In genomic region chr16:27272076-27272475, GRCh38 we compare ENCODE assay signal across 1 cellular context.
TF ChIP-seq lines count a peak whose summit lies in the region.

No MANE protein-coding gene starts in this region.

TF ChIP-seq in IMR-90, 13 proteins besides CTCF, POLR2A, EP300 and RAD21:
- TF ChIP-seq MXI1 (IDR thresholded peaks at IDR 0.05; ENCODE audit: borderline replicate concordance, low read depth, low read length) (no peak), RCOR1 (IDR thresholded peaks at IDR 0.05; ENCODE audit: insufficient replicate concordance, low read length) (no peak), MAFK (IDR thresholded peaks at IDR 0.05; ENCODE audit: low read depth, low read length) (no peak), SMC3 (IDR thresholded peaks at IDR 0.05; ENCODE audit: low read depth, low read length) (no peak), BHLHE40 (IDR thresholded peaks at IDR 0.05; ENCODE audit: low read depth, low read length) (no peak), FOS (IDR thresholded peaks at IDR 0.05; ENCODE audit: low read depth, low read length) (no peak)
